Comparison of ENCODE assay signal across 15 cellular contexts in genomic region chr10:102769375-102770107, GRCh38. TPM values are rescaled to one million over a fixed set of nuclear protein-coding genes. Genes with fewer than 3 reads are reported as not detected.
DNase-seq lines count a peak whose midpoint lies in the region; ATAC-seq and TF ChIP-seq lines count a peak whose summit lies in the region.
"Had no signal": no experiment of that assay in that cellular context is flagged by ENCODE, and none has a peak within 500 bp of the region (broad histone marks: within the 10 kb centered on the region; RNA-seq: fewer than 3 reads in every experiment).

No MANE protein-coding gene starts in this region.

- H3K27ac ChIP-seq in CD4-positive, alpha-beta T cell (ENCODE audit: low read depth, low read length) = no peak overlapping the region
- H3K27ac ChIP-seq in lower lobe of right lung = no peak overlapping the region
- peak overlapping the region in 1 of 2 donors; percentile 31 for H3K27ac ChIP-seq in uterus
- H3K27ac ChIP-seq: SK-N-MC had no signal

- TF ChIP-seq POLR2A in uterus (IDR thresholded peaks at IDR 0.05) = no peak

- peaks cover 67% of the 10 kb centered on the region for H3K4me1 Mint-ChIP-seq in CD4-positive, alpha-beta T cell (ENCODE audit: low read depth)
- peaks cover 75% of the 10 kb centered on the region for H3K4me1 Mint-ChIP-seq in chondrocyte (ENCODE audit: low read depth)
- peaks cover 76% of the 10 kb centered on the region for H3K4me1 Mint-ChIP-seq in osteocyte (ENCODE audit: unreplicated experiment)

- intact Hi-C loops in CD4-positive, alpha-beta T cell (cut with DNase I, micrococcal nuclease) = no loop called here
- intact Hi-C loops in lower lobe of right lung (cut with DNase I) = no loop called here
- intact Hi-C loops in uterus (cut with DNase I; ENCODE audit: low total_unique reads) = no loop called here

- no peak for DNase-seq in CD4-positive, alpha-beta T cell
- peak; percentile 24 for DNase-seq in LHCN-M2 (ENCODE audit: low read depth)
- DNase-seq in chondrocyte (ENCODE audit: low spot score) = no peak
- DNase-seq in osteocyte (ENCODE audit: extremely low spot score, unreplicated experiment) = no peak
- no peak for DNase-seq in lower lobe of right lung
- no peak for DNase-seq in uterus
- DNase-seq: activated CD8-positive, alpha-beta T cell treated with anti-CD3 and anti-CD28 coated beads for 36 hours; activated naive CD8-positive, alpha-beta T cell treated with anti-CD3 and anti-CD28 coated beads, Interleukin-2, amount 10 ng/mL, durations not matched to agents 7 days and 5 days; BE2C; KG1; NCI-H446 treated with DMSO at 0.1 percent for 48 hours had no signal

- peaks cover 36% of the 10 kb centered on the region for H3K36me3 Mint-ChIP-seq in CD4-positive, alpha-beta T cell (ENCODE audit: low read depth)
- H3K36me3 Mint-ChIP-seq in chondrocyte (ENCODE audit: low read depth) (peaks cover 12% of the 10 kb centered on the region), osteocyte (ENCODE audit: unreplicated experiment) (no peaks in the 10 kb centered on the region)

- CTCF ChIA-PET in CD4-positive, alpha-beta T cell (lab: Charles Lee) = interaction anchor here (0.5 to 0.7 kb wide), 2 partner anchors 53 to 178 kb away, joined by 3 read pairs; no protein-coding TSS in a partner anchor

- no peak for ATAC-seq in CD4-positive, alpha-beta T cell (ENCODE audit: poor library complexity)
- ATAC-seq in lower lobe of right lung (no peak), GM19455 (IDR thresholded peaks at IDR 0.05; ENCODE audit: unreplicated experiment) (no peak), GM18511 (IDR thresholded peaks at IDR 0.05; ENCODE audit: unreplicated experiment) (no peak)
- ATAC-seq: activated CD8-positive, alpha-beta T cell treated with anti-CD3 and anti-CD28 coated beads for 36 hours had no signal

- H3K9me3 ChIP-seq in CD4-positive, alpha-beta T cell (ENCODE audit: control insufficient read depth, low read length) = no peaks in the 10 kb centered on the region
- H3K9me3 ChIP-seq in lower lobe of right lung = no peaks in the 10 kb centered on the region
- H3K9me3 ChIP-seq in uterus = no peaks in the 10 kb centered on the region
- H3K9me3 ChIP-seq: BE2C, HAP-1 had no signal

- H3K4me1 ChIP-seq in lower lobe of right lung (peaks cover 62% of the 10 kb centered on the region), uterus (peaks cover 14 to 24% of the 10 kb centered on the region in 2 donors)
- H3K4me1 ChIP-seq: HAP-1 had no signal

- H3K36me3 ChIP-seq in lower lobe of right lung (peaks cover 4% of the 10 kb centered on the region), uterus (no peaks in the 10 kb centered on the region)
- H3K36me3 ChIP-seq: BE2C, HAP-1 had no signal

- no peaks in the 10 kb centered on the region for H3K27me3 ChIP-seq in CD4-positive, alpha-beta T cell (ENCODE audit: control insufficient read depth, insufficient read depth, low read length)
- H3K27me3 ChIP-seq in lower lobe of right lung (ENCODE audit: low read depth) = no peaks in the 10 kb centered on the region
- H3K27me3 ChIP-seq in uterus = no peaks in the 10 kb centered on the region
- H3K27me3 ChIP-seq: BE2C had no signal

- no peak overlapping the region for H3K4me3 Mint-ChIP-seq in CD4-positive, alpha-beta T cell
- H3K4me3 Mint-ChIP-seq in chondrocyte (ENCODE audit: unreplicated experiment) (no peak overlapping the region), osteocyte (ENCODE audit: unreplicated experiment) (no peak overlapping the region)
- H3K4me3 Mint-ChIP-seq: activated CD8-positive, alpha-beta T cell treated with anti-CD3 and anti-CD28 coated beads for 36 hours; activated naive CD8-positive, alpha-beta T cell treated with anti-CD3 and anti-CD28 coated beads, Interleukin-2, amount 10 ng/mL, durations not matched to agents 7 days and 5 days had no signal

- no peaks in the 10 kb centered on the region for H3K27me3 Mint-ChIP-seq in CD4-positive, alpha-beta T cell
- no peaks in the 10 kb centered on the region for H3K27me3 Mint-ChIP-seq in chondrocyte (ENCODE audit: low read depth)
- H3K27me3 Mint-ChIP-seq in osteocyte (ENCODE audit: unreplicated experiment) = no peaks in the 10 kb centered on the region
- H3K27me3 Mint-ChIP-seq: activated CD8-positive, alpha-beta T cell treated with anti-CD3 and anti-CD28 coated beads for 36 hours; activated naive CD8-positive, alpha-beta T cell treated with anti-CD3 and anti-CD28 coated beads, Interleukin-2, amount 10 ng/mL, durations not matched to agents 7 days and 5 days had no signal

- H3K4me3 ChIP-seq in lower lobe of right lung (no peak overlapping the region), uterus (no peak overlapping the region)
- H3K4me3 ChIP-seq: HAP-1, SK-N-MC had no signal

- no peaks in the 10 kb centered on the region for H3K9me3 Mint-ChIP-seq in CD4-positive, alpha-beta T cell
- H3K9me3 Mint-ChIP-seq in chondrocyte (ENCODE audit: low read depth) (no peaks in the 10 kb centered on the region), osteocyte (ENCODE audit: unreplicated experiment) (no peaks in the 10 kb centered on the region)
- H3K9me3 Mint-ChIP-seq: activated CD8-positive, alpha-beta T cell treated with anti-CD3 and anti-CD28 coated beads for 36 hours; activated naive CD8-positive, alpha-beta T cell treated with anti-CD3 and anti-CD28 coated beads, Interleukin-2, amount 10 ng/mL, durations not matched to agents 7 days and 5 days had no signal

- POLR2A ChIA-PET in CD4-positive, alpha-beta T cell (lab: Charles Lee) = no interaction called here

- TF ChIP-seq CTCF in CD4-positive, alpha-beta T cell (IDR thresholded peaks at IDR 0.05) = no peak
- TF ChIP-seq CTCF in chondrocyte (IDR thresholded peaks at IDR 0.05) = no peak
- TF ChIP-seq CTCF in osteocyte (IDR thresholded peaks at IDR 0.05) = no peak
- no peak for TF ChIP-seq CTCF in lower lobe of right lung (IDR thresholded peaks at IDR 0.05)
- TF ChIP-seq CTCF in uterus (IDR thresholded peaks at IDR 0.05) = no peak

- H3K27ac Mint-ChIP-seq in CD4-positive, alpha-beta T cell = peak overlapping the region; percentile 68
- H3K27ac Mint-ChIP-seq in chondrocyte (ENCODE audit: unreplicated experiment) = peak overlapping the region; percentile 27
- peak overlapping the region; percentile 64 for H3K27ac Mint-ChIP-seq in osteocyte (ENCODE audit: unreplicated experiment)
- H3K27ac Mint-ChIP-seq: activated CD8-positive, alpha-beta T cell treated with anti-CD3 and anti-CD28 coated beads for 36 hours; activated naive CD8-positive, alpha-beta T cell treated with anti-CD3 and anti-CD28 coated beads, Interleukin-2, amount 10 ng/mL, durations not matched to agents 7 days and 5 days had no signal

RNA-seq across cellular contexts. Expression of gene WBP1L, which starts 25.8 kb away (rescaled TPM):
- 1 to 10 TPM; 6.1 to 6.5 TPM for total RNA-seq in CD4-positive, alpha-beta T cell
- total RNA-seq in LHCN-M2 (2014; rRNA removed) (34.4 and 56.8 TPM in 2 replicates), chondrocyte (95.3 to 97.1 TPM (median 95.8 TPM) in 3 replicates), osteocyte (66.7 and 68.7 TPM in 2 replicates), lower lobe of right lung (44.5 TPM), uterus (10 to 100 TPM; 27.4 to 79.2 (median 55.3) TPM)
- polyA plus RNA-seq in LHCN-M2 (2012) = 44.9 TPM

RNA-seq across cellular contexts. Expression of gene SFXN2, which starts 55.1 kb away (rescaled TPM):
- total RNA-seq in CD4-positive, alpha-beta T cell = 1 to 10 TPM; 6.4 to 7.6 TPM
- 2.2 and 3.4 TPM in 2 replicates for total RNA-seq in LHCN-M2 (2014; rRNA removed)
- 3.7 TPM for polyA plus RNA-seq in LHCN-M2 (2012)
- total RNA-seq in chondrocyte = 4.0 to 11.1 TPM (median 4.7 TPM) in 3 replicates
- 6.9 and 8.1 TPM in 2 replicates for total RNA-seq in osteocyte
- total RNA-seq in lower lobe of right lung = 10.0 TPM
- 10 to 100 TPM in 2 of 4 donors, 1 to 10 TPM in 2; 1.2 to 16.9 (median 8.5) TPM for total RNA-seq in uterus

RNA-seq across cellular contexts. Expression of gene ARL3, which starts 55.3 kb away (rescaled TPM):
- 1 to 10 TPM in 1 of 2 experiments, under 1 TPM in 1; 0.99 to 1.3 TPM for total RNA-seq in CD4-positive, alpha-beta T cell
- total RNA-seq in LHCN-M2 (2014; rRNA removed) (8.3 and 10.3 TPM in 2 replicates), chondrocyte (12.1 to 16.5 TPM (median 13.6 TPM) in 3 replicates), osteocyte (11.6 and 12.6 TPM in 2 replicates), lower lobe of right lung (7.3 TPM), uterus (10 to 100 TPM in 3 of 4 donors, 1 to 10 TPM in 1; 7.1 to 19.9 (median 11.0) TPM)
- polyA plus RNA-seq in LHCN-M2 (2012) = 27.6 TPM
